In the genomic region with DNA sequence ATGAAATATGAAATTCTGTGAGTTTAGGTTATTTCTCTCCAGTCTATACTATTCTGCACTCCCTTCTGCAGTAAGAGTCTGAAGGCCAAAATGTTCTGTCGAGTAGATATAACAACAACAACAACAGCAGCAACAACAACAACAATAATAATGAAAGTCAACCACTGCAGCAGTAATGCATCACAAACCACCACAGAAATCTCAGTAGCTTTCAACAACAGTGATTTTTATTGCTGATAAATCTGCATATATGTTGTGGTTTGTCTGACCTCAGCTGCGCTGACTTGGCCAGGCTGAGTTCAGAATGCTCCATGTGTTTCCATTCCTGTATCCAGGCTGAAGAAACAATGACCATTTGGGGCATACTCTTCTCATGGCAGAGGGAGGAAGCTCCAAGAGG, we compare ENCODE assay signal across 9 cellular contexts. TPM values are rescaled to one million over a fixed set of nuclear protein-coding genes. Genes with fewer than 3 reads are reported as not detected.
"Had no signal": no experiment of that assay in that cellular context is flagged by ENCODE, and none has a peak within 500 bp of the region (broad histone marks: within the 10 kb centered on the region; RNA-seq: fewer than 3 reads in every experiment).

No MANE protein-coding gene starts in this region.

- H3K36me3 Mint-ChIP-seq: IgD-negative memory B cell had no signal

- H3K4me3 Mint-ChIP-seq: IgD-negative memory B cell had no signal

- FAIRE-seq: HepG2, HTR-8/SVneo had no signal

- H3K4me1 Mint-ChIP-seq: IgD-negative memory B cell had no signal

- H3K27me3 Mint-ChIP-seq: IgD-negative memory B cell had no signal

- ATAC-seq: HepG2 had no signal

- H3K27ac Mint-ChIP-seq: IgD-negative memory B cell had no signal

- H3K27ac ChIP-seq: HL-60 had no signal

- DNase-seq: IMR-90, KBM-7, KG1 had no signal

RNA-seq across cellular contexts. Expression of gene CALCA, which starts 47.9 kb away (rescaled TPM):
- total RNA-seq: HepG2, HT-29, HT1080, IMR-90 had no signal
- polyA plus RNA-seq: HepG2, IgD-negative memory B cell, IMR-90 had no signal
